33 cellular contexts compared by ENCODE assay signal in genomic region chr19:48378194-48378570, GRCh38. TPM values are rescaled to one million over a fixed set of nuclear protein-coding genes. Genes with fewer than 3 reads are reported as not detected.
"Had no signal": no experiment of that assay in that cellular context is flagged by ENCODE, and none has a peak within 500 bp of the region (broad histone marks: within the 10 kb centered on the region; RNA-seq: fewer than 3 reads in every experiment).

No MANE protein-coding gene starts in this region.

- H3K9me3 ChIP-seq: adrenal gland had no signal

- H3K27me3 Mint-ChIP-seq: activated CD4-positive, alpha-beta memory T cell treated with anti-CD3 and anti-CD28 coated beads for 36 hours; activated CD4-positive, alpha-beta T cell treated with anti-CD3 and anti-CD28 coated beads, Interleukin-2, amount 10 ng/mL, durations not matched to agents 7 days and 5 days; activated naive CD8-positive, alpha-beta T cell treated with anti-CD3 and anti-CD28 coated beads, Interleukin-2, amount 10 ng/mL, durations not matched to agents 7 days and 5 days; activated T-helper 17 cell treated with anti-CD3 and anti-CD28 coated beads, Interleukin-2, amount 50 U/mL, for 72 hours; T-cell had no signal

- H3K4me3 ChIP-seq: adrenal gland had no signal

- H3K27ac Mint-ChIP-seq: activated CD4-positive, alpha-beta memory T cell treated with anti-CD3 and anti-CD28 coated beads for 36 hours; activated CD4-positive, alpha-beta T cell treated with anti-CD3 and anti-CD28 coated beads, Interleukin-2, amount 10 ng/mL, durations not matched to agents 7 days and 5 days; activated naive CD8-positive, alpha-beta T cell treated with anti-CD3 and anti-CD28 coated beads, Interleukin-2, amount 10 ng/mL, durations not matched to agents 7 days and 5 days; activated T-helper 17 cell treated with anti-CD3 and anti-CD28 coated beads, Interleukin-2, amount 50 U/mL, for 72 hours; dendritic cell treated with granulocyte-macrophage colony-stimulating factor and Interleukin-4, amounts not matched to agents 40 ng/mL and 50 ng/mL, for 4 days; T-cell had no signal

- H3K27ac ChIP-seq: adrenal gland, VCaP had no signal

- H3K4me1 Mint-ChIP-seq: activated T-helper 17 cell treated with anti-CD3 and anti-CD28 coated beads, Interleukin-2, amount 50 U/mL, for 72 hours; T-cell had no signal

- DNase-seq: activated CD4-positive, alpha-beta memory T cell treated with anti-CD3 and anti-CD28 coated beads for 36 hours; activated CD4-positive, alpha-beta T cell treated with anti-CD3 and anti-CD28 coated beads, Interleukin-2, amount 10 ng/mL, durations not matched to agents 7 days and 5 days; activated CD4-positive, CD25-positive, alpha-beta regulatory T cell; activated CD8-positive, alpha-beta memory T cell treated with anti-CD3 and anti-CD28 coated beads for 24 hours; activated gamma-delta T cell; activated naive CD4-positive, alpha-beta T cell treated with anti-CD3 and anti-CD28 coated beads, Interleukin-2, amount 50 U/mL, for 16 hours; activated naive CD8-positive, alpha-beta T cell treated with anti-CD3 and anti-CD28 coated beads, Interleukin-2, amount 10 ng/mL, durations not matched to agents 7 days and 5 days; activated T-cell treated with anti-CD3 and anti-CD28 coated beads for 4 hours; activated T-cell treated with anti-CD3 and anti-CD28 coated beads, Interleukin-2, amount 50 U/mL, for 48 hours; adrenal gland; anterior cingulate cortex; cerebellar nuclear complex; Karpas-422; NCI-H1105 treated with DMSO at 0.1 percent for 48 hours; NCI-H146; NCI-H187 treated with DMSO at 0.1 percent for 48 hours; NCI-H2081 treated with DMSO at 0.1 percent for 48 hours; NCI-H2227 treated with DMSO at 0.1 percent for 48 hours; NCI-H446 treated with DMSO at 0.1 percent for 48 hours; NCI-H524 treated with DMSO at 0.1 percent for 48 hours; NCI-H748 treated with DMSO at 0.1 percent for 48 hours; PC-3; SHP77 treated with DMSO at 0.1 percent for 48 hours; T-cell; T-helper 2 cell; T1000 had no signal

- H3K4me3 Mint-ChIP-seq: activated CD4-positive, alpha-beta memory T cell treated with anti-CD3 and anti-CD28 coated beads for 36 hours; activated CD4-positive, alpha-beta T cell treated with anti-CD3 and anti-CD28 coated beads, Interleukin-2, amount 10 ng/mL, durations not matched to agents 7 days and 5 days; activated naive CD8-positive, alpha-beta T cell treated with anti-CD3 and anti-CD28 coated beads, Interleukin-2, amount 10 ng/mL, durations not matched to agents 7 days and 5 days; activated T-helper 17 cell treated with anti-CD3 and anti-CD28 coated beads, Interleukin-2, amount 50 U/mL, for 72 hours; dendritic cell treated with granulocyte-macrophage colony-stimulating factor and Interleukin-4, amounts not matched to agents 40 ng/mL and 50 ng/mL, for 4 days; T-cell had no signal

- H3K9me3 Mint-ChIP-seq: activated CD4-positive, alpha-beta memory T cell treated with anti-CD3 and anti-CD28 coated beads for 36 hours; activated CD4-positive, alpha-beta T cell treated with anti-CD3 and anti-CD28 coated beads, Interleukin-2, amount 10 ng/mL, durations not matched to agents 7 days and 5 days; activated naive CD8-positive, alpha-beta T cell treated with anti-CD3 and anti-CD28 coated beads, Interleukin-2, amount 10 ng/mL, durations not matched to agents 7 days and 5 days; activated T-helper 17 cell treated with anti-CD3 and anti-CD28 coated beads, Interleukin-2, amount 50 U/mL, for 72 hours; dendritic cell treated with granulocyte-macrophage colony-stimulating factor and Interleukin-4, amounts not matched to agents 40 ng/mL and 50 ng/mL, for 4 days; T-cell had no signal

- H3K27me3 ChIP-seq: adrenal gland had no signal

- FAIRE-seq: colon, RCC 7860 had no signal

- H3K4me1 ChIP-seq: adrenal gland had no signal

- ATAC-seq: activated T-helper 17 cell treated with anti-CD3 and anti-CD28 coated beads, Interleukin-2, amount 50 U/mL, for 72 hours; PC-3; T-cell had no signal

RNA-seq across cellular contexts. Expression of gene SYNGR4, which starts 14.0 kb away (rescaled TPM):
- total RNA-seq: activated CD4-positive, alpha-beta T cell treated with anti-CD3 and anti-CD28 coated beads, Interleukin-2, amount 10 ng/mL, durations not matched to agents 7 days and 5 days; activated T-helper 17 cell treated with anti-CD3 and anti-CD28 coated beads, Interleukin-2, amount 50 U/mL, for 72 hours; adrenal gland; cardiac septum; PC-3; SK-MEL-5; T-cell had no signal

RNA-seq across cellular contexts. Expression of gene GRIN2D, which starts 15.3 kb away (rescaled TPM):
- total RNA-seq: SK-MEL-5 had no signal
